In genomic region chr10:94710578-94710977, GRCh38 we compare ENCODE assay signal across 28 cellular contexts. TPM values are rescaled to one million over a fixed set of nuclear protein-coding genes. Genes with fewer than 3 reads are reported as not detected.
"Had no signal": no experiment of that assay in that cellular context is flagged by ENCODE, and none has a peak within 500 bp of the region (broad histone marks: within the 10 kb centered on the region; RNA-seq: fewer than 3 reads in every experiment).

No MANE protein-coding gene starts in this region.

- DNase-seq: stimulated activated CD4-positive, alpha-beta T cell treated with anti-CD3 and anti-CD28 coated beads, Interleukin-2, amount 100 ng/mL, for 48 hours; stimulated activated CD4-positive, alpha-beta T cell treated with anti-CD3 and anti-CD28 coated beads, Interleukin-4, amount 100 ng/mL, for 1 hour; stimulated activated CD4-positive, alpha-beta T cell treated with anti-CD3 and anti-CD28 coated beads, Interleukin-4, amount 100 ng/mL, for 24 hours; stimulated activated CD4-positive, alpha-beta T cell treated with anti-CD3 and anti-CD28 coated beads, Interleukin-4, amount 100 ng/mL, for 4 hours; stimulated activated CD8-positive, alpha-beta memory T cell treated with anti-CD3 and anti-CD28 coated beads, Interleukin-4, amount 100 ng/mL, for 48 hours; stimulated activated naive B cell treated with anti-CD40 and anti-IgM and Interleukin-4, amounts not matched to agents 10 μg/mL and 1 μg/mL and 100 μg/mL, for 72 hours; stimulated activated naive CD4-positive, alpha-beta T cell; stimulated activated naive CD4-positive, alpha-beta T cell treated with Interleukin-2 at 50 U/mL for 16 hours; stimulated activated naive CD8-positive, alpha-beta T cell treated with anti-CD3 and anti-CD28 coated beads, Interleukin-15, amount 100 ng/mL, for 72 hours; stimulated activated naive CD8-positive, alpha-beta T cell treated with anti-CD3 and anti-CD28 coated beads, Interleukin-15, Interleukin-2, amounts not matched to agents 100 U/mL and 50 U/mL, for 24 hours; stomach; substantia nigra; testis; thyroid gland; tibial artery; transverse colon; trophoblast cell; upper lobe of left lung; upper lobe of right lung; uterus had no signal

- ATAC-seq: stimulated activated effector memory CD8-positive, alpha-beta T cell treated with anti-CD3 and anti-CD28 coated beads, Interleukin-12 subunit alpha, Interleukin-12 subunit beta, amount 100 ng/mL, for 72 hours; stimulated activated memory B cell treated with anti-CD40 and anti-IgM and Interleukin-4, amounts not matched to agents 10 μg/mL and 1 μg/mL and 100 μg/mL, for 72 hours; stimulated activated naive B cell treated with anti-CD40 and anti-IgM and Interleukin-4, amounts not matched to agents 10 μg/mL and 1 μg/mL and 100 μg/mL, for 72 hours; stimulated activated naive CD8-positive, alpha-beta T cell treated with anti-CD3 and anti-CD28 coated beads, Interleukin-15, amount 100 ng/mL, for 72 hours; stimulated activated naive CD8-positive, alpha-beta T cell treated with anti-CD3 and anti-CD28 coated beads, Interleukin-15, Interleukin-2, amounts not matched to agents 100 U/mL and 50 U/mL, for 24 hours; upper lobe of right lung had no signal

RNA-seq across cellular contexts. Expression of gene CYP2C18, which starts 27.0 kb away (rescaled TPM):
- total RNA-seq: subcutaneous adipose tissue, temporal lobe, thoracic aorta, thyroid gland, tibial nerve, urinary bladder, uterus had no signal

RNA-seq across cellular contexts. Expression of gene CYP2C19, which starts 51.9 kb away (rescaled TPM):
- total RNA-seq: thoracic aorta, thyroid gland, tibial nerve, upper lobe of right lung, ureter, urinary bladder had no signal
